17 cellular contexts compared by ENCODE assay signal in the genomic region with DNA sequence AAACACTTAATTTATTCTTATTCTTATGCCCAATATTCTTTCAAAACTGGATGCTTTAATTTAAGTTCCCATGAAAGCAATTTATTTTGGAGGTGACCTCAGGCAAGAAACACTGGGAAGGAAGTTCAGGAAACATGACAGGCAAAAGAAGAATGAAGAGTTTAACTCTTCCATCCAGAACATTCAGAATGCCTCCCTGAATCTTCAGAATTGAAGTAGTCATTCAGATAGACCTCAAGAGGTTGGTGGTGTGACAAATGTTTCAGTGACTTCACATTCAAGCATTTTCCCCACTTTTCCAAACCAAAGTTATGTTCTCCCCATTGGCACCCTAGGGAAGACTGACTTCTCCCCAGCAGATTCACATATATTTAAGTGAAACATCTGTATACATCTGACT.
"Had no signal": no experiment of that assay in that cellular context is flagged by ENCODE, and none has a peak within 500 bp of the region (broad histone marks: within the 10 kb centered on the region; RNA-seq: fewer than 3 reads in every experiment).

No MANE protein-coding gene starts in this region.

- H3K9me3 ChIP-seq: colonic mucosa, ovary, suprapubic skin, thyroid gland had no signal

- H3K27me3 ChIP-seq: colonic mucosa, ovary, right atrium auricular region, suprapubic skin, thyroid gland had no signal

- DNase-seq: colonic mucosa; effector CD4-positive, alpha-beta T cell; endodermal cell; immature natural killer cell; left colon; left ventricle myocardium superior; mucosa of descending colon; natural killer cell; ovary; stimulated activated CD4-positive, alpha-beta T cell treated with anti-CD3 and anti-CD28 coated beads, Interleukin-2, amount 100 ng/mL, for 48 hours; stimulated activated naive CD8-positive, alpha-beta T cell treated with anti-CD3 and anti-CD28 coated beads, Interleukin-15, Interleukin-2, amounts not matched to agents 100 U/mL and 50 U/mL, for 24 hours; thyroid gland had no signal

- H3K4me1 ChIP-seq: colonic mucosa, right atrium auricular region, suprapubic skin, thyroid gland had no signal

- FAIRE-seq: keratinocyte, urothelium cell line had no signal

- H3K27ac ChIP-seq: colonic mucosa, ovary, right atrium auricular region, suprapubic skin, thyroid gland had no signal

- H3K4me3 ChIP-seq: colonic mucosa, mucosa of descending colon, ovary, right atrium auricular region, smooth muscle cell, suprapubic skin, thyroid gland had no signal

- H3K4me2 ChIP-seq: smooth muscle cell had no signal

- H3K36me3 ChIP-seq: colonic mucosa, ovary, right atrium auricular region, suprapubic skin, thyroid gland had no signal
